8 cellular contexts compared by ENCODE assay signal in the genomic region with DNA sequence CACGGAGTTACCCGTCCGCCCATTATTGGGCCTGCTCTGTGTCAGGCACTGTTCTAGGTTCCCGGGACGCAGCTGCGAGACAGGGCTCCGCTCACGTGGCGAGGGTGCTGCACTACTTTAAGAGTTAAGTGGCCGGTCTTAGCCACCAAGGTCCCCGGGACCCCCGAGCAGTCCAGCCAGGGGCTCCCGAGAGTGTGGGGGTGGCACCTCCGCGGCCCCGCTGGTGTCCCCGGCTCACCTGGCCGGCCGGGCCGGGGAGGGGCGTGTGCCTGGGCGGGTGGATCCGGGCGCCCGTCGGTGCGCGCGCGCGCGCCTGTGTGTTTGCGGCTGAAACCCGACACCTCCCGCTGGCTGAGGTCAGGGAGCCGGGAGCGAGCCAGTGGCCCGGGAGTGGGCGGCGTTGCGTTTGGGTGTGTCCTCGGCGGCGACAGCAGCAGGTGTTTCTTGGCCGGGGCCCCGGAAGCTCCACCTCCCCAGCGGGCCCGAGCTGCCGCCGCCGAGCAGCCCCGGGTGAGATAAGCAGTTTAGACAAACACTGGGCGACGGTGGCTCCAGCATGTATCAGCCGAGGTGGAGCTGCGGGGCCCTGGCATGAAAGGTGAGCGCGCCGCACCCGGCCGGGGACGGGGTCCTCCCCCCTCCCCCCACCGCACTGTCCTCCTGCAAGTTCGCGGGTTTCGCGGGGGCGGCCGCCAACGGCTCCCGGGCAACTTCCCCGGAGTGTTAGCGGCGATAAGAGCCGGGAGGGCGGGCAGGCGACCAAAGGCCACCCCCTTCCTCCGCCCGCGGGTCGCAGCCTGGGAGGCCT. TPM values are rescaled to one million over a fixed set of nuclear protein-coding genes. Genes with fewer than 3 reads are reported as not detected.
DNase-seq lines count a peak whose midpoint lies in the region; ATAC-seq and TF ChIP-seq lines count a peak whose summit lies in the region.

A gene (plus strand): TSS at position 522 of the 808 bp plus-strand sequence. CDS start 70 bp downstream, at position 592.

- H3K9ac ChIP-seq in iPS-20b (ENCODE audit: low read depth, low read length) (peak within 1 kb of the TSS; percentile 81; the same call in 1 of the 2 replicates), smooth muscle cell (ENCODE audit: low read depth) (peak within 1 kb of the TSS; percentile 31)

- H3K4me3 ChIP-seq in iPS-20b (ENCODE audit: low read length) (peak within 1 kb of the TSS; percentile 77), smooth muscle cell (peak within 1 kb of the TSS; percentile 72)

- peaks cover 8% of the 10 kb centered on the region for H3F3A ChIP-seq in smooth muscle cell (ENCODE audit: low read depth)

- H3K79me2 ChIP-seq in smooth muscle cell (ENCODE audit: low read depth) = peaks cover under 1% of the 10 kb centered on the region

- H3K4me1 ChIP-seq in iPS-20b (ENCODE audit: insufficient read depth, low read length) = peaks cover 24% of the 10 kb centered on the region
- peaks cover 33% of the 10 kb centered on the region for H3K4me1 ChIP-seq in smooth muscle cell (ENCODE audit: low read depth)

- H3K36me3 ChIP-seq in iPS-20b (ENCODE audit: insufficient read depth, low read depth, low read length) = peaks cover 13% of the 10 kb centered on the region
- H3K36me3 ChIP-seq in smooth muscle cell (ENCODE audit: low read depth) = no peaks in the 10 kb centered on the region

- WGBS in smooth muscle cell (ENCODE audit: low lambda C conversion rate) = under 1% methylated on average over 70 of the region's 81 CpGs

- H4K20me1 ChIP-seq in smooth muscle cell (ENCODE audit: low read depth) = peaks cover 97% of the 10 kb centered on the region

- H3K4me2 ChIP-seq in smooth muscle cell = peak within 1 kb of the TSS; percentile 100

- no peak within 1 kb of the TSS for H2AFZ ChIP-seq in smooth muscle cell (ENCODE audit: low read depth)

- H3K27me3 ChIP-seq in iPS-20b (ENCODE audit: insufficient read depth, low read length) (peaks cover 29% of the 10 kb centered on the region; the same call in 1 of the 2 replicates), smooth muscle cell (ENCODE audit: low read depth) (no peaks in the 10 kb centered on the region)

- ATAC-seq in HG02938 (IDR thresholded peaks at IDR 0.05; ENCODE audit: unreplicated experiment) = peak; percentile 37

- no peak within 1 kb of the TSS for H3K27ac ChIP-seq in iPS-20b (ENCODE audit: low read length)
- peak within 1 kb of the TSS; percentile 60 for H3K27ac ChIP-seq in smooth muscle cell (ENCODE audit: low read depth)

- DNase-seq in SIG-M5 treated with dmso at 0.1 percent for 504 hours (lab: John Stamatoyannopoulos, UW; ENCODE audit: unreplicated experiment) (peak; percentile 87), SIG-M5 (lab: John Stamatoyannopoulos, UW) (no peak), NCI-H1930 (lab: John Stamatoyannopoulos, UW) (peak; percentile 83 to 89), T-helper 22 cell (ENCODE audit: low read depth) (peak; percentile 21), T47D (ENCODE audit: low read depth in 1 of 2, low spot score in 1 of 2) (peak; percentile 100), smooth muscle cell (lab: John Stamatoyannopoulos, UW; ENCODE audit: unreplicated experiment) (peak; percentile 62)

- in situ Hi-C loops in T47D (cut with HindIII; ENCODE audit: low pct_unique_long_range_greater_than_20kb, low sequenced_read_pairs) = no loop called here

- no peaks in the 10 kb centered on the region for H3K9me3 ChIP-seq in iPS-20b (ENCODE audit: insufficient read depth, low read depth, low read length)
- H3K9me3 ChIP-seq in smooth muscle cell (replicated peaks; ENCODE audit: low read depth) = no peaks in the 10 kb centered on the region

- no peak for TF ChIP-seq CTCF in smooth muscle cell (IDR thresholded peaks at IDR 0.05; ENCODE audit: borderline replicate concordance, insufficient read depth, poor library complexity, severe bottlenecking)

RNA-seq across cellular contexts. Expression of the gene that starts here (rescaled TPM):
- total RNA-seq in smooth muscle cell = 21.4 and 27.7 TPM in 2 replicates
- polyA plus RNA-seq in smooth muscle cell = 13.6 and 17.1 TPM in 2 replicates
